Comparison of ENCODE assay signal across 1 cellular context in the genomic region with DNA sequence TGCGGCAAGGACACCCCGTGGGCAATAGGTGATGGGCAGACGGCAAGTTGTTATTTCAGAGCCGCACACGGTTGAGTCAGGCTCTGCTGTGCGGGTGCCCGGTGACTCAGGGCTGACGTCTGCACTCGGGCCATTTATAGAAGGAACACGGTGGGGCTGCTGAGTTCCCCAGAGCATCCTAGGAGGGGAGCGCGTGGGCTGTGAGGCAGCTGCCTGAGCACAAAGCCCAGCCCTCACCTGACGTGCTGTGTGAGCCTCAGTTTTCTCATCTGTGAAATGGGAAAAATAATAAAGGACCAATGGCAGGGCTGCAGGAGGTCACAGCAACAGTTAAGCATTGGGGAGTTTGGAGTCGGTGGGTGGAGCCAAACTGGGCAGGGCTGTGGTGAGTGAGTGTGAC.
TF ChIP-seq lines count a peak whose summit lies in the region.

No MANE protein-coding gene starts in this region.

TF ChIP-seq in H1, 55 proteins besides CTCF, POLR2A, EP300 and RAD21:
- TF ChIP-seq KDM1A (IDR thresholded peaks at IDR 0.05; ENCODE audit: borderline replicate concordance, low read length) (peak; percentile 34; the same call in 1 of the 2 replicates), KDM4A (IDR thresholded peaks at IDR 0.05; ENCODE audit: low read depth, low read length, severe bottlenecking) (no peak)
TF ChIP-seq in H1: peak in this region for 1.
